ENCODE assay signal across 29 cellular contexts in the genomic region with DNA sequence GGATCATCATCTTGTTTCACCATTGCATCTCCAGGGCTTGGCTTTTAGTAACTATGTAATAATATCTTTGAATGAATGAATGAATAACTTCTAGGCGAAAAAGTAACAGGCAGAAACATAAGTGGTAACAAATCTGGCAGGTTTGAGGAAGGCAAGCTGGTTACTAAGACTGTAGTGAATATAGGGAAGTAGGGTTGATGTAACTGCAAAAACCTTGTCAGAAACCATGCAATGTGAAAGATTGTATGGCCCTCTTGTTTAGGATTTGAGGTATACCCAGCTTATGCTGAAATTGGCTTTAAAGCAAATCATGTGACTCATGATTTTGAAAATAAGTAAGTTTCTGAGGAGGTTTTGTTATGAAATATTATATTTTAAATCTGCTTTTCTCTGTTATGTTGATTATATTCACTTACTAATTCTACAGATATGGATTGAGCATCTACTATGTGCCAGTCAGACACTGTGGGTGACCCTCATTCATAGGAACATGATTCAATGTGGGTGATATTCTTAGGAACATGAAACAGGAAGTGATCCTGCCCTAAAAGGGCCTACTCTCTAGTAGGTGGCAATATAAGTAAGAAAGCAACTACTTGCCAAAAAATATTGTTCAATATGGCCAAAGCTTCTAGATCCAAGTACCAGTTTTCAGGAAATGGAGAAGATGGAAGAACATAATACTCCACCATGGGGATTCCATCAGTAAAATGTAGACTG.
DNase-seq lines count a peak whose midpoint lies in the region; ATAC-seq, FAIRE-seq and TF ChIP-seq lines count a peak whose summit lies in the region.
"Had no signal": no experiment of that assay in that cellular context is flagged by ENCODE, and none has a peak within 500 bp of the region (broad histone marks: within the 10 kb centered on the region; RNA-seq: fewer than 3 reads in every experiment).

No MANE protein-coding gene starts in this region.

- peak; percentile 80 for FAIRE-seq in GM12891 (lab: Jason Lieb, UNC)
- FAIRE-seq: A204.1 had no signal

- TF ChIP-seq CTCF in progenitor cell of endocrine pancreas (IDR thresholded peaks at IDR 0.05; ENCODE audit: unreplicated experiment): no peak
- TF ChIP-seq CTCF in nephron progenitor cell (IDR thresholded peaks at IDR 0.05): no peak

- no peaks in the 10 kb centered on the region for H3K27me3 Mint-ChIP-seq in progenitor cell of endocrine pancreas
- peaks cover 10% of the 10 kb centered on the region for H3K27me3 Mint-ChIP-seq in nephron progenitor cell (ENCODE audit: low read depth, poor library complexity)
- H3K27me3 Mint-ChIP-seq: central memory CD8-positive, alpha-beta T cell had no signal

- no peak for TF ChIP-seq POLR2A in GM12891 (IDR thresholded peaks at IDR 0.05; ENCODE audit: low read depth, low read length)

- H3K27ac ChIP-seq in caudate nucleus (ENCODE audit: low read depth, low read length): no peak overlapping the region
- H3K27ac ChIP-seq: heart right ventricle, KMS-11, neutrophil, testis had no signal

- H3K27ac Mint-ChIP-seq in progenitor cell of endocrine pancreas (no peak overlapping the region), nephron progenitor cell (no peak overlapping the region)
- H3K27ac Mint-ChIP-seq: activated naive CD4-positive, alpha-beta T cell treated with anti-CD3 and anti-CD28 coated beads for 36 hours; CD4-positive, alpha-beta memory T cell; mesothelial cell of epicardium; stimulated activated naive CD8-positive, alpha-beta T cell treated with anti-CD3 and anti-CD28 coated beads, Interleukin-15, Interleukin-2, amounts not matched to agents 100 ng/mL and 50 ng/mL, for 24 hours; T-helper 1 cell treated with Interleukin-12 subunit alpha and Interleukin-12 subunit beta and Interleukin-4 antibody, amounts not matched to agents 30 μg/mL and 1 μg/mL, for 36 hours had no signal

- H3K36me3 Mint-ChIP-seq in progenitor cell of endocrine pancreas (ENCODE audit: insufficient read depth) (no peaks in the 10 kb centered on the region), nephron progenitor cell (ENCODE audit: low read depth) (no peaks in the 10 kb centered on the region)
- H3K36me3 Mint-ChIP-seq: mesothelial cell of epicardium had no signal

- H3K4me1 Mint-ChIP-seq in progenitor cell of endocrine pancreas (ENCODE audit: low read depth) (no peaks in the 10 kb centered on the region), nephron progenitor cell (no peaks in the 10 kb centered on the region)
- H3K4me1 Mint-ChIP-seq: CD4-positive, alpha-beta memory T cell; central memory CD8-positive, alpha-beta T cell had no signal

- no peaks in the 10 kb centered on the region for H3K9me3 Mint-ChIP-seq in progenitor cell of endocrine pancreas (ENCODE audit: low read depth)
- H3K9me3 Mint-ChIP-seq in nephron progenitor cell: no peaks in the 10 kb centered on the region
- H3K9me3 Mint-ChIP-seq: activated naive CD4-positive, alpha-beta T cell treated with anti-CD3 and anti-CD28 coated beads for 36 hours; central memory CD8-positive, alpha-beta T cell; mesothelial cell of epicardium; T-helper 1 cell treated with Interleukin-12 subunit alpha and Interleukin-12 subunit beta and Interleukin-4 antibody, amounts not matched to agents 30 μg/mL and 1 μg/mL, for 36 hours had no signal

- DNase-seq in GM12891 (ENCODE audit: insufficient read length, low spot score): no peak
- peak; percentile 44 for DNase-seq in SKM-1 (lab: John Stamatoyannopoulos, UW; ENCODE audit: unreplicated experiment)
- no peak for DNase-seq in caudate nucleus (lab: John Stamatoyannopoulos, UW)
- DNase-seq in NCI-H2107 treated with DMSO at 0.1 percent for 48 hours (lab: John Stamatoyannopoulos, UW; ENCODE audit: unreplicated experiment): no peak
- DNase-seq in progenitor cell of endocrine pancreas (ENCODE audit: low spot score, unreplicated experiment): no peak
- DNase-seq in nephron progenitor cell: no peak
- DNase-seq: activated CD4-positive, alpha-beta T cell treated with anti-CD3 and anti-CD28 coated beads, Interleukin-2, amount 50 U/mL, for 48 hours; activated CD8-positive, alpha-beta memory T cell treated with anti-CD3 and anti-CD28 coated beads, Interleukin-2, amount 50 U/mL, for 4 hours; activated naive CD4-positive, alpha-beta T cell treated with anti-CD3 and anti-CD28 coated beads for 36 hours; CD4-positive, alpha-beta memory T cell; foreskin fibroblast; heart right ventricle; MM.1S; NCI-H146; NCI-H510A; PC-3; posterior cingulate gyrus; right cardiac atrium; stimulated activated CD4-positive, alpha-beta T cell treated with anti-CD3 and anti-CD28 coated beads, Interleukin-1b, Interleukin-23, amount 100 ng/mL, for 48 hours; testis had no signal

- no peak overlapping the region for H3K4me3 Mint-ChIP-seq in progenitor cell of endocrine pancreas (ENCODE audit: low read depth)
- no peak overlapping the region for H3K4me3 Mint-ChIP-seq in nephron progenitor cell
- H3K4me3 Mint-ChIP-seq: activated naive CD4-positive, alpha-beta T cell treated with anti-CD3 and anti-CD28 coated beads for 36 hours; CD4-positive, alpha-beta memory T cell; central memory CD8-positive, alpha-beta T cell; mesothelial cell of epicardium; stimulated activated naive CD8-positive, alpha-beta T cell treated with anti-CD3 and anti-CD28 coated beads, Interleukin-15, Interleukin-2, amounts not matched to agents 100 ng/mL and 50 ng/mL, for 24 hours; T-helper 1 cell treated with Interleukin-12 subunit alpha and Interleukin-12 subunit beta and Interleukin-4 antibody, amounts not matched to agents 30 μg/mL and 1 μg/mL, for 36 hours had no signal

- peak; percentile 61 for ATAC-seq in GM18909 (IDR thresholded peaks at IDR 0.05; ENCODE audit: poor library complexity, unreplicated experiment)
- ATAC-seq in HG03432 (IDR thresholded peaks at IDR 0.05; ENCODE audit: unreplicated experiment): peak; percentile 56
- ATAC-seq: heart right ventricle, PC-3, right cardiac atrium had no signal

TF ChIP-seq in GM12891, 5 proteins besides CTCF, POLR2A, EP300 and RAD21:
- peak; percentile 64 for TF ChIP-seq SPI1 (IDR thresholded peaks at IDR 0.05; ENCODE audit: low read depth, low read length)
- TF ChIP-seq POLR2AphosphoS5 (IDR thresholded peaks at IDR 0.05; ENCODE audit: low read depth, low read length): no peak
- no peak for TF ChIP-seq TAF1 (IDR thresholded peaks at IDR 0.05; ENCODE audit: low read depth, low read length)
- TF ChIP-seq POU2F2 (IDR thresholded peaks at IDR 0.05; ENCODE audit: low read depth, low read length): no peak
- no peak for TF ChIP-seq PAX5 (IDR thresholded peaks at IDR 0.05; ENCODE audit: insufficient read depth, low read length, severe bottlenecking)
